20 cellular contexts compared by ENCODE assay signal in genomic region chr11:61976813-61977475, GRCh38. TPM values are rescaled to one million over a fixed set of nuclear protein-coding genes. Genes with fewer than 3 reads are reported as not detected.
DNase-seq lines count a peak whose midpoint lies in the region; ATAC-seq and TF ChIP-seq lines count a peak whose summit lies in the region.
"Had no signal": no experiment of that assay in that cellular context is flagged by ENCODE, and none has a peak within 500 bp of the region (broad histone marks: within the 10 kb centered on the region; RNA-seq: fewer than 3 reads in every experiment).

No MANE protein-coding gene starts in this region.

- no peaks in the 10 kb centered on the region for H3K27me3 Mint-ChIP-seq in activated T-cell treated with anti-CD3 and anti-CD28 coated beads, Interleukin-2, amount 50 U/mL, for 4 hours (ENCODE audit: low read depth)
- peaks cover 9% of the 10 kb centered on the region for H3K27me3 Mint-ChIP-seq in nephron (ENCODE audit: low read depth)
- H3K27me3 Mint-ChIP-seq in activated naive CD4-positive, alpha-beta T cell treated with anti-CD3 and anti-CD28 coated beads for 36 hours (ENCODE audit: low read depth) = no peaks in the 10 kb centered on the region

- H3K9me3 Mint-ChIP-seq in activated T-cell treated with anti-CD3 and anti-CD28 coated beads, Interleukin-2, amount 50 U/mL, for 4 hours = no peaks in the 10 kb centered on the region
- no peaks in the 10 kb centered on the region for H3K9me3 Mint-ChIP-seq in nephron
- H3K9me3 Mint-ChIP-seq in activated naive CD4-positive, alpha-beta T cell treated with anti-CD3 and anti-CD28 coated beads for 36 hours = no peaks in the 10 kb centered on the region
- H3K9me3 Mint-ChIP-seq: natural killer cell had no signal

- H3K4me3 Mint-ChIP-seq in activated T-cell treated with anti-CD3 and anti-CD28 coated beads, Interleukin-2, amount 50 U/mL, for 4 hours = no peak overlapping the region
- no peak overlapping the region for H3K4me3 Mint-ChIP-seq in nephron
- H3K4me3 Mint-ChIP-seq in activated naive CD4-positive, alpha-beta T cell treated with anti-CD3 and anti-CD28 coated beads for 36 hours = no peak overlapping the region
- H3K4me3 Mint-ChIP-seq: natural killer cell had no signal

- CTCF ChIA-PET in activated naive CD4-positive, alpha-beta T cell treated with anti-CD3 and anti-CD28 coated beads for 36 hours (lab: Charles Lee) = interaction anchor here (1.3 kb wide), 1 partner anchor 105 kb away, joined by 7 read pairs; no protein-coding TSS in a partner anchor

- ATAC-seq in activated T-cell treated with anti-CD3 and anti-CD28 coated beads, Interleukin-2, amount 50 U/mL, for 4 hours = no peak
- ATAC-seq in upper lobe of right lung (no peak), HG03175 (IDR thresholded peaks at IDR 0.05; ENCODE audit: unreplicated experiment) (no peak)
- ATAC-seq: natural killer cell, psoas muscle had no signal

- H3K27ac ChIP-seq in angular gyrus (ENCODE audit: low read depth, low read length) (peak overlapping the region; percentile 5), upper lobe of right lung (no peak overlapping the region)
- H3K27ac ChIP-seq: GM23248, KMS-11, psoas muscle, SJSA1, skin epidermis had no signal

- peaks cover 2% of the 10 kb centered on the region for H3K36me3 Mint-ChIP-seq in activated T-cell treated with anti-CD3 and anti-CD28 coated beads, Interleukin-2, amount 50 U/mL, for 4 hours (ENCODE audit: insufficient read depth)
- H3K36me3 Mint-ChIP-seq in nephron (ENCODE audit: low read depth) = no peaks in the 10 kb centered on the region
- no peaks in the 10 kb centered on the region for H3K36me3 Mint-ChIP-seq in activated naive CD4-positive, alpha-beta T cell treated with anti-CD3 and anti-CD28 coated beads for 36 hours (ENCODE audit: low read depth)
- H3K36me3 Mint-ChIP-seq: natural killer cell had no signal

- no peaks in the 10 kb centered on the region for H3K27me3 ChIP-seq in upper lobe of right lung
- H3K27me3 ChIP-seq: SJSA1 had no signal

- peak overlapping the region; percentile 42 to 97 (median 79) for H3K27ac Mint-ChIP-seq in nephron
- no peak overlapping the region for H3K27ac Mint-ChIP-seq in activated naive CD4-positive, alpha-beta T cell treated with anti-CD3 and anti-CD28 coated beads for 36 hours
- H3K27ac Mint-ChIP-seq: natural killer cell had no signal

- intact Hi-C loops in upper lobe of right lung (cut with DNase I) = no loop called here
- intact Hi-C loops in activated naive CD4-positive, alpha-beta T cell treated with anti-CD3 and anti-CD28 coated beads for 36 hours (cut with micrococcal nuclease) = no loop called here

- H3K4me1 ChIP-seq in upper lobe of right lung = peaks cover 66% of the 10 kb centered on the region

- no peaks in the 10 kb centered on the region for H3K36me3 ChIP-seq in upper lobe of right lung
- H3K36me3 ChIP-seq: SJSA1, thoracic aorta had no signal

- H3K4me3 ChIP-seq in upper lobe of right lung = no peak overlapping the region
- H3K4me3 ChIP-seq: GM23248, psoas muscle, SJSA1, skin epidermis, thoracic aorta had no signal

- no peaks in the 10 kb centered on the region for H3K9me3 ChIP-seq in upper lobe of right lung
- H3K9me3 ChIP-seq: psoas muscle, SJSA1, thoracic aorta had no signal

- no peak for TF ChIP-seq CTCF in nephron (IDR thresholded peaks at IDR 0.05; ENCODE audit: unreplicated experiment in 3 of 3)
- TF ChIP-seq CTCF in upper lobe of right lung (IDR thresholded peaks at IDR 0.05) = no peak

- peaks cover 18% of the 10 kb centered on the region for H3K4me1 Mint-ChIP-seq in activated T-cell treated with anti-CD3 and anti-CD28 coated beads, Interleukin-2, amount 50 U/mL, for 4 hours (ENCODE audit: low read depth)
- H3K4me1 Mint-ChIP-seq in nephron = peaks cover 64% of the 10 kb centered on the region
- peaks cover 18% of the 10 kb centered on the region for H3K4me1 Mint-ChIP-seq in activated naive CD4-positive, alpha-beta T cell treated with anti-CD3 and anti-CD28 coated beads for 36 hours (ENCODE audit: low read depth)

- DNase-seq in activated T-cell treated with anti-CD3 and anti-CD28 coated beads, Interleukin-2, amount 50 U/mL, for 1 hour = peak; percentile 13
- no peak for DNase-seq in activated T-cell treated with anti-CD3 and anti-CD28 coated beads, Interleukin-2, amount 50 U/mL, for 4 hours
- peak; percentile 56 for DNase-seq in upper lobe of right lung
- no peak for DNase-seq in activated naive CD4-positive, alpha-beta T cell treated with Interleukin-2 at 50 U/mL for 16 hours
- no peak for DNase-seq in activated naive CD4-positive, alpha-beta T cell treated with anti-CD3 and anti-CD28 coated beads for 36 hours
- DNase-seq: activated CD4-positive, alpha-beta T cell treated with anti-CD3 and anti-CD28 coated beads for 48 hours; activated effector memory CD4-positive, alpha-beta T cell treated with anti-CD3 and anti-CD28 coated beads, Interleukin-2, amount 50 U/mL, for 16 hours; GM23248; natural killer cell; NCI-H187 treated with DMSO at 0.1 percent for 48 hours; psoas muscle; stimulated activated naive CD4-positive, alpha-beta T cell had no signal

RNA-seq across cellular contexts. Expression of gene FTH1, which starts 9.5 kb away (rescaled TPM):
- 100 to 1,000 TPM; 351 to 505 (median 363) TPM for total RNA-seq in activated T-cell treated with anti-CD3 and anti-CD28 coated beads, Interleukin-2, amount 50 U/mL, for 4 hours
- total RNA-seq in upper lobe of right lung = 4,022 TPM
- 1,000 to 10,000 TPM; 1,302 to 1,352 TPM for total RNA-seq in activated naive CD4-positive, alpha-beta T cell treated with anti-CD3 and anti-CD28 coated beads for 36 hours

RNA-seq across cellular contexts. Expression of gene BEST1, which starts 26.8 kb away (rescaled TPM):
- total RNA-seq in activated T-cell treated with anti-CD3 and anti-CD28 coated beads, Interleukin-2, amount 50 U/mL, for 4 hours = not detected
- total RNA-seq in upper lobe of right lung = 9.6 TPM
- under 1 TPM; 0.45 to 0.49 TPM for total RNA-seq in activated naive CD4-positive, alpha-beta T cell treated with anti-CD3 and anti-CD28 coated beads for 36 hours
- total RNA-seq: HT1080 had no signal

RNA-seq across cellular contexts. Expression of gene RAB3IL1, which starts 59.6 kb away (rescaled TPM):
- total RNA-seq in activated T-cell treated with anti-CD3 and anti-CD28 coated beads, Interleukin-2, amount 50 U/mL, for 4 hours = 1 to 10 TPM in 1 of 3 donors, under 1 TPM in 1, not detected in 1; 0.15 to 1.4 TPM
- 10.6 TPM for total RNA-seq in upper lobe of right lung
- total RNA-seq in activated naive CD4-positive, alpha-beta T cell treated with anti-CD3 and anti-CD28 coated beads for 36 hours = under 1 TPM; 0.52 to 0.74 TPM
- total RNA-seq: natural killer cell had no signal

Comparison
In these comparisons a context has a peak if more than half of its experiments do, and no peak if none do; other contexts are left out.
1. DNase-seq: peak in activated T-cell treated with anti-CD3 and anti-CD28 coated beads, Interleukin-2, amount 50 U/mL, for 1 hour (single experiment) and upper lobe of right lung (single experiment); none in activated T-cell treated with anti-CD3 and anti-CD28 coated beads, Interleukin-2, amount 50 U/mL, for 4 hours (single experiment), activated naive CD4-positive, alpha-beta T cell treated with Interleukin-2 at 50 U/mL for 16 hours (single experiment) and activated naive CD4-positive, alpha-beta T cell treated with anti-CD3 and anti-CD28 coated beads for 36 hours (single experiment).